In genomic region chr12:112969547-112970306, GRCh38 we compare ENCODE assay signal across 31 cellular contexts. TPM values are rescaled to one million over a fixed set of nuclear protein-coding genes. Genes with fewer than 3 reads are reported as not detected.
"Had no signal": no experiment of that assay in that cellular context is flagged by ENCODE, and none has a peak within 500 bp of the region (broad histone marks: within the 10 kb centered on the region; RNA-seq: fewer than 3 reads in every experiment).

No MANE protein-coding gene starts in this region.

- H3K4me1 Mint-ChIP-seq: activated naive CD4-positive, alpha-beta T cell treated with anti-CD3 and anti-CD28 coated beads, Interleukin-2, amount 10 ng/mL, durations not matched to agents 7 days and 5 days; central memory CD8-positive, alpha-beta T cell; immature natural killer cell; stimulated activated naive CD8-positive, alpha-beta T cell treated with anti-CD3 and anti-CD28 coated beads, Interleukin-15, amount 100 ng/mL, for 72 hours had no signal

- H3K4me1 ChIP-seq: foreskin keratinocyte, prostate gland, sigmoid colon, thyroid gland, vagina had no signal

- DNase-seq: activated CD4-positive, alpha-beta memory T cell treated with anti-CD3 and anti-CD28 coated beads, Interleukin-2, amount 10 ng/mL, durations not matched to agents 7 days and 5 days; activated CD4-positive, alpha-beta T cell treated with anti-CD3 and anti-CD28 coated beads for 48 hours; activated gamma-delta T cell; activated naive CD4-positive, alpha-beta T cell treated with anti-CD3 and anti-CD28 coated beads, Interleukin-2, amount 10 ng/mL, durations not matched to agents 7 days and 5 days; activated T-cell treated with anti-CD3 and anti-CD28 coated beads, Interleukin-2, amount 50 U/mL, for 24 hours; amygdala; foreskin keratinocyte; heart left ventricle; hypothalamus; immature natural killer cell; midbrain; naive thymus-derived CD4-positive, alpha-beta T cell; ovary; retina; sigmoid colon; small intestine; stimulated activated CD4-positive, alpha-beta T cell treated with anti-CD3 and anti-CD28 coated beads, Interleukin-4, amount 100 ng/mL, for 24 hours; stimulated activated naive CD8-positive, alpha-beta T cell treated with anti-CD3 and anti-CD28 coated beads, Interleukin-15, amount 100 ng/mL, for 72 hours; T-helper 9 cell; thyroid gland; upper lobe of left lung; WERI-Rb-1 had no signal

- H3K36me3 ChIP-seq: ovary, prostate gland, thyroid gland, WERI-Rb-1 had no signal

- H3K27me3 ChIP-seq: esophagus muscularis mucosa, foreskin keratinocyte, heart left ventricle, ovary, sigmoid colon, thyroid gland, upper lobe of left lung, vagina had no signal

- H3K4me3 Mint-ChIP-seq: activated CD4-positive, alpha-beta memory T cell treated with anti-CD3 and anti-CD28 coated beads, Interleukin-2, amount 10 ng/mL, durations not matched to agents 7 days and 5 days; activated naive CD4-positive, alpha-beta T cell treated with anti-CD3 and anti-CD28 coated beads, Interleukin-2, amount 10 ng/mL, durations not matched to agents 7 days and 5 days; activated T-cell treated with anti-CD3 and anti-CD28 coated beads, Interleukin-2, amount 50 U/mL, for 24 hours; central memory CD8-positive, alpha-beta T cell; dendritic cell treated with granulocyte-macrophage colony-stimulating factor and Interleukin-4, amounts not matched to agents 40 ng/mL and 50 ng/mL, for 4 days; immature natural killer cell; naive thymus-derived CD4-positive, alpha-beta T cell; stimulated activated memory B cell treated with anti-CD40 and anti-IgM and Interleukin-4, amounts not matched to agents 10 μg/mL and 1 μg/mL and 100 μg/mL, for 72 hours; stimulated activated naive CD8-positive, alpha-beta T cell treated with anti-CD3 and anti-CD28 coated beads, Interleukin-15, amount 100 ng/mL, for 72 hours; T-helper 1 cell treated with Interleukin-12 subunit alpha and Interleukin-12 subunit beta and Interleukin-4 antibody, amounts not matched to agents 30 μg/mL and 1 μg/mL, for 36 hours had no signal

- ATAC-seq: activated CD4-positive, CD25-positive, alpha-beta regulatory T cell treated with anti-CD3 and anti-CD28 coated beads, Interleukin-2, amount 50 U/mL, for 24 hours; foreskin keratinocyte; heart left ventricle; naive thymus-derived CD4-positive, alpha-beta T cell; stimulated activated memory B cell treated with anti-CD40 and anti-IgM and Interleukin-4, amounts not matched to agents 10 μg/mL and 1 μg/mL and 100 μg/mL, for 72 hours; stimulated activated naive CD8-positive, alpha-beta T cell treated with anti-CD3 and anti-CD28 coated beads, Interleukin-15, amount 100 ng/mL, for 72 hours had no signal

- H3K27ac ChIP-seq: esophagus muscularis mucosa, foreskin keratinocyte, ovary, prostate gland, sigmoid colon, thyroid gland, vagina, WERI-Rb-1 had no signal

- H3K27me3 Mint-ChIP-seq: activated CD4-positive, alpha-beta memory T cell treated with anti-CD3 and anti-CD28 coated beads, Interleukin-2, amount 10 ng/mL, durations not matched to agents 7 days and 5 days; activated naive CD4-positive, alpha-beta T cell treated with anti-CD3 and anti-CD28 coated beads, Interleukin-2, amount 10 ng/mL, durations not matched to agents 7 days and 5 days; activated T-cell treated with anti-CD3 and anti-CD28 coated beads, Interleukin-2, amount 50 U/mL, for 24 hours; central memory CD8-positive, alpha-beta T cell; naive thymus-derived CD4-positive, alpha-beta T cell; stimulated activated memory B cell treated with anti-CD40 and anti-IgM and Interleukin-4, amounts not matched to agents 10 μg/mL and 1 μg/mL and 100 μg/mL, for 72 hours; stimulated activated naive CD8-positive, alpha-beta T cell treated with anti-CD3 and anti-CD28 coated beads, Interleukin-15, amount 100 ng/mL, for 72 hours had no signal

- H3K27ac Mint-ChIP-seq: activated CD4-positive, alpha-beta memory T cell treated with anti-CD3 and anti-CD28 coated beads, Interleukin-2, amount 10 ng/mL, durations not matched to agents 7 days and 5 days; activated naive CD4-positive, alpha-beta T cell treated with anti-CD3 and anti-CD28 coated beads, Interleukin-2, amount 10 ng/mL, durations not matched to agents 7 days and 5 days; activated T-cell treated with anti-CD3 and anti-CD28 coated beads, Interleukin-2, amount 50 U/mL, for 24 hours; dendritic cell treated with granulocyte-macrophage colony-stimulating factor and Interleukin-4, amounts not matched to agents 40 ng/mL and 50 ng/mL, for 4 days; stimulated activated memory B cell treated with anti-CD40 and anti-IgM and Interleukin-4, amounts not matched to agents 10 μg/mL and 1 μg/mL and 100 μg/mL, for 72 hours; stimulated activated naive CD8-positive, alpha-beta T cell treated with anti-CD3 and anti-CD28 coated beads, Interleukin-15, amount 100 ng/mL, for 72 hours; T-helper 1 cell treated with Interleukin-12 subunit alpha and Interleukin-12 subunit beta and Interleukin-4 antibody, amounts not matched to agents 30 μg/mL and 1 μg/mL, for 36 hours had no signal

- H3K9me3 ChIP-seq: esophagus muscularis mucosa, heart left ventricle, ovary, prostate gland, sigmoid colon, thyroid gland, upper lobe of left lung, vagina had no signal

- H3K9me3 Mint-ChIP-seq: activated CD4-positive, alpha-beta memory T cell treated with anti-CD3 and anti-CD28 coated beads, Interleukin-2, amount 10 ng/mL, durations not matched to agents 7 days and 5 days; activated naive CD4-positive, alpha-beta T cell treated with anti-CD3 and anti-CD28 coated beads, Interleukin-2, amount 10 ng/mL, durations not matched to agents 7 days and 5 days; activated T-cell treated with anti-CD3 and anti-CD28 coated beads, Interleukin-2, amount 50 U/mL, for 24 hours; central memory CD8-positive, alpha-beta T cell; dendritic cell treated with granulocyte-macrophage colony-stimulating factor and Interleukin-4, amounts not matched to agents 40 ng/mL and 50 ng/mL, for 4 days; immature natural killer cell; naive thymus-derived CD4-positive, alpha-beta T cell; stimulated activated memory B cell treated with anti-CD40 and anti-IgM and Interleukin-4, amounts not matched to agents 10 μg/mL and 1 μg/mL and 100 μg/mL, for 72 hours; stimulated activated naive CD8-positive, alpha-beta T cell treated with anti-CD3 and anti-CD28 coated beads, Interleukin-15, amount 100 ng/mL, for 72 hours; T-helper 1 cell treated with Interleukin-12 subunit alpha and Interleukin-12 subunit beta and Interleukin-4 antibody, amounts not matched to agents 30 μg/mL and 1 μg/mL, for 36 hours had no signal

- H3K4me3 ChIP-seq: esophagus muscularis mucosa, heart left ventricle, ovary, prostate gland, sigmoid colon, thyroid gland, upper lobe of left lung, vagina had no signal

RNA-seq across cellular contexts. Expression of gene OAS2, which starts 8.6 kb away (rescaled TPM):
- polyA plus RNA-seq: neural cell had no signal

RNA-seq across cellular contexts. Expression of gene OAS3, which starts 31.5 kb away (rescaled TPM):
- polyA plus RNA-seq: neural cell had no signal
